8 cellular contexts compared by ENCODE assay signal in the genomic region with DNA sequence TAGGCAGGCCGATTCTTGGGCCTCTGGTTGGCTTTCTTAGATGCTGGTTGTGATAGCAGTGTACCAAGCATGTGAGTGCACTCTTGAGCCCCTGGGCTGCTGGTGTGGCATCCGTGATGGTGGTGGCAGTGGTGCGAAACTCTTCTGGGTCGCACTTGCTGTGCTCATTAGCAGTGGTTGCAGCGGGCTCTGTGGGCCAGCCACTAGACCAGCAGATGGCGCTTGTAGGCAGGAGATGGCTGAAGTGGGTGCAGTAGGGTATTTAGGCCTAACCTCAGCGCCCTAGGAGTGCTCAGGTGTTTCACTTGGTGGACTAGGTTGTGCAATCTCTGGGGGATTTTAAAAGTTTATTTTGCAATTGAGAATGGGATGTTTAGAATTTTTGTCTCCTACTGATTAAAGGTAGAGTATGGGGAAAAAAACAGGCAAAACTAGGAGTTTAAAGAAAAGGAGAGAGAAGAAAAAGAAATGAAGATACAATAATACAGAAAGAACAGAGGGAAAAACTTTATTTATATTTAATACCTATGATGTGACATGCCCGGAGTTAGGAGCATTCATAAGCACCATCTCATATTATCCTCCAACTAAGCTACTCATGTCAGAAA. TPM values are rescaled to one million over a fixed set of nuclear protein-coding genes. Genes with fewer than 3 reads are reported as not detected.
A peak's percentile ranks its signal among the peaks of the same experiment; 100 is the strongest.
DNase-seq lines count a peak whose midpoint lies in the region; ATAC-seq, FAIRE-seq and TF ChIP-seq lines count a peak whose summit lies in the region.

No MANE protein-coding gene starts in this region.

- no peak overlapping the region for H3K27ac Mint-ChIP-seq in WTC11

- ATAC-seq in WTC11, result peak; percentile 86

- H3K4me3 ChIP-seq in brain microvascular endothelial cell (ENCODE audit: low read depth, low read length) (no peak overlapping the region), tibial artery (no peak overlapping the region)

- DNase-seq in GM12891 (ENCODE audit: insufficient read length, low spot score), result peak; percentile 64
- DNase-seq in NCI-H1930 (lab: John Stamatoyannopoulos, UW), result peak; percentile 52 to 69
- peak; percentile 92 for DNase-seq in WTC11 (ENCODE audit: low spot score)
- peak; percentile 39 for DNase-seq in brain microvascular endothelial cell
- DNase-seq in stimulated activated CD4-positive, alpha-beta T cell treated with anti-CD3 and anti-CD28 coated beads, TNF-alpha, amount 100 ng/mL, for 1 hour (ENCODE audit: low read depth in 3 of 3, low spot score in 1 of 3), result peak; percentile 30 to 49 (median 45)
- no peak for DNase-seq in tibial artery
- no peak for DNase-seq in DMS153 (lab: John Stamatoyannopoulos, UW)

- no peak for TF ChIP-seq POLR2A in GM12891 (IDR thresholded peaks at IDR 0.05; ENCODE audit: low read depth, low read length)

- no peaks in the 10 kb centered on the region; the same call in 1 of the 2 replicates for H3K36me3 Mint-ChIP-seq in WTC11

- H3K9me3 ChIP-seq in tibial artery, result peaks cover 0 to 42% (median 27%) of the 10 kb centered on the region in 3 donors

- in situ Hi-C loops in brain microvascular endothelial cell (cut with HindIII; ENCODE audit: low pct_ligation_motif_present, low sequenced_read_pairs), result no loop called here

- peaks cover 17% of the 10 kb centered on the region for H3K9me3 Mint-ChIP-seq in WTC11

- peaks cover 0 to 8% (median 4%) of the 10 kb centered on the region in 4 donors for H3K4me1 ChIP-seq in tibial artery

- CTCF ChIA-PET in WTC11 (lab: Charles Lee), result interaction anchor here (0.6 to 1.4 kb wide), 12 partner anchors 9 to 302 kb away, joined by 3 to 11 read pairs (median 3); a partner anchor contains a TSS

- H3K36me3 ChIP-seq in brain microvascular endothelial cell (replicated peaks) (no peaks in the 10 kb centered on the region), tibial artery (peaks cover 6 to 26% (median 18%) of the 10 kb centered on the region in 3 donors)

- H3K4me1 Mint-ChIP-seq in WTC11, result peaks cover 8% of the 10 kb centered on the region

- H3K27me3 Mint-ChIP-seq in WTC11 (ENCODE audit: low read depth), result peaks cover 7% of the 10 kb centered on the region

- no peaks in the 10 kb centered on the region for H3K27me3 ChIP-seq in brain microvascular endothelial cell (replicated peaks)
- H3K27me3 ChIP-seq in tibial artery, result no peaks in the 10 kb centered on the region

- FAIRE-seq in GM12891 (lab: Jason Lieb, UNC) (peak; percentile 77), islet of Langerhans (lab: Jason Lieb, UNC) (peak; percentile 27)

- TF ChIP-seq CTCF in WTC11 (IDR thresholded peaks at IDR 0.05) (peak; percentile 30), brain microvascular endothelial cell (IDR thresholded peaks at IDR 0.05; ENCODE audit: low read depth, low read length, missing control alignments) (peak; percentile 85), tibial artery (IDR thresholded peaks at IDR 0.05) (no peak)

- H3K4me3 Mint-ChIP-seq in WTC11, result no peak overlapping the region

- no peak overlapping the region for H3K27ac ChIP-seq in brain microvascular endothelial cell
- H3K27ac ChIP-seq in tibial artery, result no peak overlapping the region

- POLR2A ChIA-PET in WTC11 (lab: Charles Lee), result no interaction called here

- intact Hi-C loops in tibial artery (cut with DNase I; ENCODE audit: low total_unique reads), result no loop called here

TF ChIP-seq in GM12891, 5 proteins besides CTCF, POLR2A, EP300 and RAD21:
- no peak for TF ChIP-seq POU2F2 (IDR thresholded peaks at IDR 0.05; ENCODE audit: low read depth, low read length)
- TF ChIP-seq SPI1 (IDR thresholded peaks at IDR 0.05; ENCODE audit: low read depth, low read length), result no peak
- no peak for TF ChIP-seq TAF1 (IDR thresholded peaks at IDR 0.05; ENCODE audit: low read depth, low read length)
- TF ChIP-seq PAX5 (IDR thresholded peaks at IDR 0.05; ENCODE audit: insufficient read depth, low read length, severe bottlenecking), result no peak
- no peak for TF ChIP-seq POLR2AphosphoS5 (IDR thresholded peaks at IDR 0.05; ENCODE audit: low read depth, low read length)
TF ChIP-seq in GM12891: peak in this region for 0.

TF ChIP-seq in WTC11, 78 proteins besides CTCF, POLR2A, EP300 and RAD21:
- TF ChIP-seq, protein P1, sequence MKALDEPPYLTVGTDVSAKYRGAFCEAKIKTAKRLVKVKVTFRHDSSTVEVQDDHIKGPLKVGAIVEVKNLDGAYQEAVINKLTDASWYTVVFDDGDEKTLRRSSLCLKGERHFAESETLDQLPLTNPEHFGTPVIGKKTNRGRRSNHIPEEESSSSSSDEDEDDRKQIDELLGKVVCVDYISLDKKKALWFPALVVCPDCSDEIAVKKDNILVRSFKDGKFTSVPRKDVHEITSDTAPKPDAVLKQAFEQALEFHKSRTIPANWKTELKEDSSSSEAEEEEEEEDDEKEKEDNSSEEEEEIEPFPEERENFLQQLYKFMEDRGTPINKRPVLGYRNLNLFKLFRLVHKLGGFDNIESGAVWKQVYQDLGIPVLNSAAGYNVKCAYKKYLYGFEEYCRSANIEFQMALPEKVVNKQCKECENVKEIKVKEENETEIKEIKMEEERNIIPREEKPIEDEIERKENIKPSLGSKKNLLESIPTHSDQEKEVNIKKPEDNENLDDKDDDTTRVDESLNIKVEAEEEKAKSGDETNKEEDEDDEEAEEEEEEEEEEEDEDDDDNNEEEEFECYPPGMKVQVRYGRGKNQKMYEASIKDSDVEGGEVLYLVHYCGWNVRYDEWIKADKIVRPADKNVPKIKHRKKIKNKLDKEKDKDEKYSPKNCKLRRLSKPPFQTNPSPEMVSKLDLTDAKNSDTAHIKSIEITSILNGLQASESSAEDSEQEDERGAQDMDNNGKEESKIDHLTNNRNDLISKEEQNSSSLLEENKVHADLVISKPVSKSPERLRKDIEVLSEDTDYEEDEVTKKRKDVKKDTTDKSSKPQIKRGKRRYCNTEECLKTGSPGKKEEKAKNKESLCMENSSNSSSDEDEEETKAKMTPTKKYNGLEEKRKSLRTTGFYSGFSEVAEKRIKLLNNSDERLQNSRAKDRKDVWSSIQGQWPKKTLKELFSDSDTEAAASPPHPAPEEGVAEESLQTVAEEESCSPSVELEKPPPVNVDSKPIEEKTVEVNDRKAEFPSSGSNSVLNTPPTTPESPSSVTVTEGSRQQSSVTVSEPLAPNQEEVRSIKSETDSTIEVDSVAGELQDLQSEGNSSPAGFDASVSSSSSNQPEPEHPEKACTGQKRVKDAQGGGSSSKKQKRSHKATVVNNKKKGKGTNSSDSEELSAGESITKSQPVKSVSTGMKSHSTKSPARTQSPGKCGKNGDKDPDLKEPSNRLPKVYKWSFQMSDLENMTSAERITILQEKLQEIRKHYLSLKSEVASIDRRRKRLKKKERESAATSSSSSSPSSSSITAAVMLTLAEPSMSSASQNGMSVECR (CRISPR knock-in tag; IDR thresholded peaks at IDR 0.05; ENCODE audit: borderline replicate concordance), result no peak
- no peak for TF ChIP-seq JUN (CRISPR knock-in tag; IDR thresholded peaks at IDR 0.05)

RNA-seq across cellular contexts. Expression of a gene that starts 4.3 kb away (rescaled TPM):
- 2.7 TPM for polyA plus RNA-seq in GM12891 (2012; ENCODE audit: low read depth, missing spikeins)
- 6.7 to 10.3 TPM (median 7.7 TPM) in 3 replicates for total RNA-seq in WTC11 (2021)

RNA-seq across cellular contexts. Expression of a gene that starts 17.0 kb away (rescaled TPM):
- 11.4 TPM for polyA plus RNA-seq in GM12891 (2012; ENCODE audit: low read depth, missing spikeins)
- 10.8 to 14.2 TPM (median 11.3 TPM) in 3 replicates for total RNA-seq in WTC11 (2021)

RNA-seq across cellular contexts. Expression of a gene that starts 28.5 kb away (rescaled TPM):
- 8.9 TPM for polyA plus RNA-seq in GM12891 (2012; ENCODE audit: low read depth, missing spikeins)
- total RNA-seq in WTC11 (2021), result 32.3 to 34.7 TPM (median 34.6 TPM) in 3 replicates

RNA-seq across cellular contexts. Expression of a gene that starts 43.3 kb away (rescaled TPM):
- polyA plus RNA-seq in GM12891 (2012; ENCODE audit: low read depth, missing spikeins), result 16.3 TPM
- total RNA-seq in WTC11 (2021), result 10.5 to 11.7 TPM (median 10.5 TPM) in 3 replicates

RNA-seq across cellular contexts. Expression of a gene that starts 43.3 kb away (rescaled TPM):
- 0.95 TPM for polyA plus RNA-seq in GM12891 (2012; ENCODE audit: low read depth, missing spikeins)
- total RNA-seq in WTC11 (2021), result 2.3 to 2.7 TPM (median 2.4 TPM) in 3 replicates

Comparison
In these comparisons a context has a peak if more than half of its experiments do, and no peak if none do; other contexts are left out.
1. DNase-seq: peak in GM12891 (single experiment), NCI-H1930 (2 of 2), WTC11 (single experiment), brain microvascular endothelial cell (single experiment) and stimulated activated CD4-positive, alpha-beta T cell treated with anti-CD3 and anti-CD28 coated beads, TNF-alpha, amount 100 ng/mL, for 1 hour (3 of 3); none in tibial artery (0 of 2) and DMS153 (single experiment).
2. CTCF ChIP-seq: peak in WTC11 (single experiment) and brain microvascular endothelial cell (single experiment); none in tibial artery (0 of 2).